Comparison of ENCODE assay signal across 9 cellular contexts in the genomic region with DNA sequence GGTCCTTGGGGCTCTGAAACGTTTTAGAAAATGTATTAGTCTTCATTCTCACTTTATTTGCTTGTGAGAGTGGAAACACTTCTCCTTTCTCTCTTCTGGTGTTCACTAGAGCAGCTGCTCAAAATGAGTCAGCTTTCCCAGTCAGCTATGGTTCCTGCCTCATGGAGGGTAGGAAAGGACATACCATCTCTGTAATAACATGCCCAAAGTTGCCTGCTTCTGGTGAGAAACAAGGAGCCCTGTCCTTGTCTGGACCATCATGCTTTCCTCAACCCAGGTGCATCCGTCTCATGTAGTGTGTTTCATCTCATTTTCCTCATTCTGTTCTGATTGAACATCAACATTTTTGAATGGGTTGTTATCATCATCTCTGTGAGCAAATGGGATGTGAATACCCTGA. TPM values are rescaled to one million over a fixed set of nuclear protein-coding genes. Genes with fewer than 3 reads are reported as not detected.
DNase-seq lines count a peak whose midpoint lies in the region; ATAC-seq and TF ChIP-seq lines count a peak whose summit lies in the region.
"Had no signal": no experiment of that assay in that cellular context is flagged by ENCODE, and none has a peak within 500 bp of the region (broad histone marks: within the 10 kb centered on the region; RNA-seq: fewer than 3 reads in every experiment).

No MANE protein-coding gene starts in this region.

- H3K4me1 Mint-ChIP-seq in stimulated activated naive CD8-positive, alpha-beta T cell treated with anti-CD3 and anti-CD28 coated beads, Interleukin-15, amount 100 ng/mL, for 72 hours = peaks cover 13% of the 10 kb centered on the region
- H3K4me1 Mint-ChIP-seq in activated CD8-positive, alpha-beta T cell treated with anti-CD3 and anti-CD28 coated beads for 36 hours (ENCODE audit: low read depth) = peaks cover 10% of the 10 kb centered on the region

- H3K9me3 Mint-ChIP-seq in stimulated activated naive CD8-positive, alpha-beta T cell treated with anti-CD3 and anti-CD28 coated beads, Interleukin-15, amount 100 ng/mL, for 72 hours = peaks cover 2 to 24% of the 10 kb centered on the region in 2 donors
- peaks cover 5% of the 10 kb centered on the region for H3K9me3 Mint-ChIP-seq in activated CD8-positive, alpha-beta T cell treated with anti-CD3 and anti-CD28 coated beads for 36 hours

- TF ChIP-seq CTCF in astrocyte of the cerebellum (IDR thresholded peaks at IDR 0.05; ENCODE audit: low read depth, low read length, missing control alignments) = no peak
- TF ChIP-seq CTCF in activated CD8-positive, alpha-beta T cell treated with anti-CD3 and anti-CD28 coated beads for 36 hours (IDR thresholded peaks at IDR 0.05) = no peak

- in situ Hi-C loops in astrocyte of the cerebellum (cut with HindIII; ENCODE audit: low sequenced_read_pairs) = no loop called here

- no peaks in the 10 kb centered on the region for H3K27me3 Mint-ChIP-seq in stimulated activated naive CD8-positive, alpha-beta T cell treated with anti-CD3 and anti-CD28 coated beads, Interleukin-15, amount 100 ng/mL, for 72 hours
- H3K27me3 Mint-ChIP-seq in activated CD8-positive, alpha-beta T cell treated with anti-CD3 and anti-CD28 coated beads for 36 hours = no peaks in the 10 kb centered on the region

- ATAC-seq in stimulated activated naive CD8-positive, alpha-beta T cell treated with anti-CD3 and anti-CD28 coated beads, Interleukin-15, Interleukin-2, amounts not matched to agents 100 U/mL and 50 U/mL, for 24 hours = peak; percentile 45
- ATAC-seq in stimulated activated naive CD8-positive, alpha-beta T cell treated with anti-CD3 and anti-CD28 coated beads, Interleukin-15, amount 100 ng/mL, for 72 hours = no peak
- peak; percentile 78 for ATAC-seq in HG03196 (IDR thresholded peaks at IDR 0.05; ENCODE audit: unreplicated experiment)
- no peak for ATAC-seq in activated CD8-positive, alpha-beta T cell treated with anti-CD3 and anti-CD28 coated beads for 36 hours

- no peak overlapping the region for H3K4me3 Mint-ChIP-seq in stimulated activated naive CD8-positive, alpha-beta T cell treated with anti-CD3 and anti-CD28 coated beads, Interleukin-15, amount 100 ng/mL, for 72 hours
- no peak overlapping the region for H3K4me3 Mint-ChIP-seq in activated CD8-positive, alpha-beta T cell treated with anti-CD3 and anti-CD28 coated beads for 36 hours

- intact Hi-C loops in activated CD8-positive, alpha-beta T cell treated with anti-CD3 and anti-CD28 coated beads for 36 hours (cut with micrococcal nuclease) = no loop called here

- H3K4me3 ChIP-seq in astrocyte of the cerebellum (ENCODE audit: low read depth, low read length) = no peak overlapping the region
- H3K4me3 ChIP-seq: stomach had no signal

- H3K36me3 Mint-ChIP-seq in activated CD8-positive, alpha-beta T cell treated with anti-CD3 and anti-CD28 coated beads for 36 hours (ENCODE audit: low read depth) = no peaks in the 10 kb centered on the region

- POLR2A ChIA-PET in activated CD8-positive, alpha-beta T cell treated with anti-CD3 and anti-CD28 coated beads for 36 hours (lab: Charles Lee) = no interaction called here

- no peak for DNase-seq in stimulated activated naive CD8-positive, alpha-beta T cell treated with anti-CD3 and anti-CD28 coated beads, Interleukin-15, Interleukin-2, amounts not matched to agents 100 U/mL and 50 U/mL, for 24 hours
- no peak for DNase-seq in stimulated activated naive CD8-positive, alpha-beta T cell treated with anti-CD3 and anti-CD28 coated beads, Interleukin-15, amount 100 ng/mL, for 72 hours
- DNase-seq in astrocyte of the cerebellum (ENCODE audit: low read depth) = peak; percentile 27
- no peak for DNase-seq in mesenteric fat pad (ENCODE audit: low spot score)
- no peak for DNase-seq in activated CD8-positive, alpha-beta T cell treated with anti-CD3 and anti-CD28 coated beads for 36 hours
- DNase-seq in midbrain (lab: John Stamatoyannopoulos, UW) = no peak
- no peak for DNase-seq in NCI-H128 (lab: John Stamatoyannopoulos, UW; ENCODE audit: unreplicated experiment)
- DNase-seq: stomach had no signal

- CTCF ChIA-PET in activated CD8-positive, alpha-beta T cell treated with anti-CD3 and anti-CD28 coated beads for 36 hours (lab: Charles Lee) = no interaction called here

- no peak overlapping the region for H3K27ac Mint-ChIP-seq in stimulated activated naive CD8-positive, alpha-beta T cell treated with anti-CD3 and anti-CD28 coated beads, Interleukin-15, amount 100 ng/mL, for 72 hours
- no peak overlapping the region for H3K27ac Mint-ChIP-seq in activated CD8-positive, alpha-beta T cell treated with anti-CD3 and anti-CD28 coated beads for 36 hours

RNA-seq across cellular contexts. Expression of gene TINAG, which starts 17.1 kb away (rescaled TPM):
- not detected for total RNA-seq in mesenteric fat pad
- not detected for total RNA-seq in activated CD8-positive, alpha-beta T cell treated with anti-CD3 and anti-CD28 coated beads for 36 hours

Comparison
In these comparisons a context has a peak if more than half of its experiments do, and no peak if none do; other contexts are left out.
1. ATAC-seq: peak in stimulated activated naive CD8-positive, alpha-beta T cell treated with anti-CD3 and anti-CD28 coated beads, Interleukin-15, Interleukin-2, amounts not matched to agents 100 U/mL and 50 U/mL, for 24 hours (single experiment) and HG03196 (single experiment); none in stimulated activated naive CD8-positive, alpha-beta T cell treated with anti-CD3 and anti-CD28 coated beads, Interleukin-15, amount 100 ng/mL, for 72 hours (single experiment) and activated CD8-positive, alpha-beta T cell treated with anti-CD3 and anti-CD28 coated beads for 36 hours (single experiment).